ENCODE assay signal across 14 cellular contexts in the genomic region with DNA sequence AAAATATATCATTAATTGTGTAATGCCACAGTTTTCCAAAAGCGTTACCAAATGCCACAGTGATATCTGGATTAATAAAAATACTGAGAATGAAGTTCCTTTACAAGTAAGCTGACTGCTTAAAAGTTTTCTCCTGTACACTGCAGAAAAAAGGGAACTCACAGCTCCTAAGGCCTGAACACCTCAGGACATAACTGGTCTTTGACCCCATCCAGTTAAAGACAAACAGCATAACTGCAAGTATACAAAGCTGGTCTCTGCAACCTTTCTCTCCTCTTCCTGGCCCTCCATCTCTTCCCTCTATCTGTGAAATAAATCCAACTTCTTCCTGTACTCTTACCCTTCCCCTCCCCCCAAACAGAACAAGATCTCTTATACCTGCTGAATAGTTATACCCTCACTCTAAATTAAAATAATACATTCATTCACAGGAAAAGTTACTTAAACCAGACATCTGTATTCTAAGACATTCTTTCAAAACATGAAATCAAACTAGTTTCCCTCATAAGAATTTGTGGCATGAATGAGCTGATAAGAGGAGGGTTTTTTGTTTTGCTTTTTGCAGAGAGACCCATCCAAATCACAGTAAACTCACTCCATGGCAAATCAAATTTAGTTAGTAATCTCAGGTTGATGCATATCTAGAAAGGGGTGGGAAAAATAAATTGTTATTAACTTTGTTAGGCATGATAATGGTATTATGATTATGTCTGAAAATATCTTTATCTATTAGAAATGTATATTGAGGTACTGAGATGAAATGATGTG. TPM values are rescaled to one million over a fixed set of nuclear protein-coding genes. Genes with fewer than 3 reads are reported as not detected.
DNase-seq lines count a peak whose midpoint lies in the region; ATAC-seq and TF ChIP-seq lines count a peak whose summit lies in the region.
"Had no signal": no experiment of that assay in that cellular context is flagged by ENCODE, and none has a peak within 500 bp of the region (broad histone marks: within the 10 kb centered on the region; RNA-seq: fewer than 3 reads in every experiment).

No MANE protein-coding gene starts in this region.

- DNase-seq in activated T-cell treated with anti-CD3 and anti-CD28 coated beads, Interleukin-2, amount 50 U/mL, for 4 hours, result no peak
- no peak for DNase-seq in activated T-cell treated with anti-CD3 and anti-CD28 coated beads, Interleukin-2, amount 50 U/mL, for 48 hours
- DNase-seq in Peyer's patch (no peak), hepatocyte (ENCODE audit: low spot score) (peak; percentile 27), tibial artery (no peak), lower lobe of right lung (no peak), SIG-M5 (lab: John Stamatoyannopoulos, UW) (no peak)
- DNase-seq: activated CD4-positive, alpha-beta T cell treated with anti-CD3 and anti-CD28 coated beads for 48 hours; activated naive CD4-positive, alpha-beta T cell treated with Interleukin-2 at 50 U/mL for 16 hours; cerebellar nuclear complex; NCI-H510A; occipital lobe had no signal

- no peaks in the 10 kb centered on the region for H3K9me3 ChIP-seq in Peyer's patch
- no peaks in the 10 kb centered on the region for H3K9me3 ChIP-seq in hepatocyte (ENCODE audit: low read depth)
- no peaks in the 10 kb centered on the region for H3K9me3 ChIP-seq in tibial artery
- no peaks in the 10 kb centered on the region for H3K9me3 ChIP-seq in lower lobe of right lung

- TF ChIP-seq CTCF in Peyer's patch (IDR thresholded peaks at IDR 0.05) (no peak), hepatocyte (IDR thresholded peaks at IDR 0.05; ENCODE audit: poor library complexity) (no peak), tibial artery (IDR thresholded peaks at IDR 0.05) (no peak), lower lobe of right lung (IDR thresholded peaks at IDR 0.05) (no peak)

- WGBS in hepatocyte (ENCODE audit: low lambda C conversion rate, missing lambda C conversion rate), result 83% methylated on average over 1 of the region's 1 CpG

- H3K36me3 Mint-ChIP-seq in activated T-cell treated with anti-CD3 and anti-CD28 coated beads, Interleukin-2, amount 50 U/mL, for 4 hours (ENCODE audit: insufficient read depth), result peaks cover 4% of the 10 kb centered on the region

- H3K36me3 ChIP-seq in Peyer's patch (no peaks in the 10 kb centered on the region), hepatocyte (replicated peaks; ENCODE audit: insufficient read depth, low read depth) (no peaks in the 10 kb centered on the region), tibial artery (no peaks in the 10 kb centered on the region), lower lobe of right lung (no peaks in the 10 kb centered on the region)

- ATAC-seq in activated T-cell treated with anti-CD3 and anti-CD28 coated beads, Interleukin-2, amount 50 U/mL, for 4 hours, result no peak
- ATAC-seq in HG02884 (IDR thresholded peaks at IDR 0.05; ENCODE audit: unreplicated experiment) (no peak), lower lobe of right lung (no peak)

- no peaks in the 10 kb centered on the region for H3K27me3 Mint-ChIP-seq in activated T-cell treated with anti-CD3 and anti-CD28 coated beads, Interleukin-2, amount 50 U/mL, for 4 hours (ENCODE audit: low read depth)

- H2AFZ ChIP-seq in hepatocyte, result no peak overlapping the region

- peak overlapping the region; percentile 54 for H3K4me3 Mint-ChIP-seq in activated T-cell treated with anti-CD3 and anti-CD28 coated beads, Interleukin-2, amount 50 U/mL, for 4 hours

- intact Hi-C loops in tibial artery (cut with DNase I; ENCODE audit: low total_unique reads) (no loop called here), lower lobe of right lung (cut with DNase I) (no loop called here)

- TF ChIP-seq POLR2A in Peyer's patch (IDR thresholded peaks at IDR 0.05), result no peak

- no peaks in the 10 kb centered on the region for H3K9me3 Mint-ChIP-seq in activated T-cell treated with anti-CD3 and anti-CD28 coated beads, Interleukin-2, amount 50 U/mL, for 4 hours

- no peak overlapping the region for H3K4me3 ChIP-seq in Peyer's patch
- H3K4me3 ChIP-seq in hepatocyte, result no peak overlapping the region
- no peak overlapping the region for H3K4me3 ChIP-seq in tibial artery
- H3K4me3 ChIP-seq in lower lobe of right lung, result no peak overlapping the region
- H3K4me3 ChIP-seq: lung had no signal

- no peaks in the 10 kb centered on the region for H4K20me1 ChIP-seq in hepatocyte (ENCODE audit: insufficient read depth, poor library complexity, severe bottlenecking)

- H3K4me2 ChIP-seq in hepatocyte, result peak overlapping the region; percentile 56

- no peaks in the 10 kb centered on the region for H3K9me2 ChIP-seq in hepatocyte (replicated peaks; ENCODE audit: insufficient read depth)

- peaks cover 57% of the 10 kb centered on the region for H3K79me2 ChIP-seq in hepatocyte

- H3K27me3 ChIP-seq in Peyer's patch, result no peaks in the 10 kb centered on the region
- no peaks in the 10 kb centered on the region for H3K27me3 ChIP-seq in hepatocyte
- no peaks in the 10 kb centered on the region for H3K27me3 ChIP-seq in tibial artery
- H3K27me3 ChIP-seq in lower lobe of right lung (ENCODE audit: low read depth), result no peaks in the 10 kb centered on the region

- peaks cover 58% of the 10 kb centered on the region for H3K4me1 Mint-ChIP-seq in activated T-cell treated with anti-CD3 and anti-CD28 coated beads, Interleukin-2, amount 50 U/mL, for 4 hours (ENCODE audit: low read depth)

- peaks cover 0 to 27% (median under 1%) of the 10 kb centered on the region in 4 donors for H3K4me1 ChIP-seq in Peyer's patch
- peaks cover 33% of the 10 kb centered on the region for H3K4me1 ChIP-seq in hepatocyte (ENCODE audit: insufficient read depth)
- peaks cover 0 to 49% (median 13%) of the 10 kb centered on the region in 4 donors for H3K4me1 ChIP-seq in tibial artery
- H3K4me1 ChIP-seq in lower lobe of right lung, result peaks cover 17% of the 10 kb centered on the region

- H3K27ac ChIP-seq in Peyer's patch (peak overlapping the region in 3 of 4 donors; percentile 10 to 94 (median 61)), hepatocyte (peak overlapping the region; percentile 26), tibial artery (peak overlapping the region; percentile 15 to 96), lower lobe of right lung (no peak overlapping the region)

RNA-seq across cellular contexts. Expression of gene DIPK1A, which starts 2.9 kb away (rescaled TPM):
- 1 to 10 TPM; 3.6 to 5.3 (median 4.2) TPM for total RNA-seq in activated T-cell treated with anti-CD3 and anti-CD28 coated beads, Interleukin-2, amount 50 U/mL, for 4 hours
- 10 to 100 TPM in 1 of 4 donors, 1 to 10 TPM in 3; 5.1 to 12.4 (median 7.8) TPM for total RNA-seq in Peyer's patch
- total RNA-seq in hepatocyte, result 19.7 and 21.2 TPM in 2 replicates
- 16.1 and 18.0 TPM in 2 replicates for polyA plus RNA-seq in hepatocyte
- 5.6 TPM for total RNA-seq in lower lobe of right lung
